1 cellular context compared by ENCODE assay signal in genomic region chr21:42515708-42516502, GRCh38.
TF ChIP-seq lines count a peak whose summit lies in the region.

No MANE protein-coding gene starts in this region.

TF ChIP-seq in SK-N-SH treated with all-trans-retinoic acid at 6 μM for 48 hours, 23 proteins besides CTCF, POLR2A, EP300 and RAD21 (continued from another document):
- no peak for TF ChIP-seq TSHZ2 (CRISPR knock-in tag; IDR thresholded peaks at IDR 0.05)
- TF ChIP-seq, protein P1, sequence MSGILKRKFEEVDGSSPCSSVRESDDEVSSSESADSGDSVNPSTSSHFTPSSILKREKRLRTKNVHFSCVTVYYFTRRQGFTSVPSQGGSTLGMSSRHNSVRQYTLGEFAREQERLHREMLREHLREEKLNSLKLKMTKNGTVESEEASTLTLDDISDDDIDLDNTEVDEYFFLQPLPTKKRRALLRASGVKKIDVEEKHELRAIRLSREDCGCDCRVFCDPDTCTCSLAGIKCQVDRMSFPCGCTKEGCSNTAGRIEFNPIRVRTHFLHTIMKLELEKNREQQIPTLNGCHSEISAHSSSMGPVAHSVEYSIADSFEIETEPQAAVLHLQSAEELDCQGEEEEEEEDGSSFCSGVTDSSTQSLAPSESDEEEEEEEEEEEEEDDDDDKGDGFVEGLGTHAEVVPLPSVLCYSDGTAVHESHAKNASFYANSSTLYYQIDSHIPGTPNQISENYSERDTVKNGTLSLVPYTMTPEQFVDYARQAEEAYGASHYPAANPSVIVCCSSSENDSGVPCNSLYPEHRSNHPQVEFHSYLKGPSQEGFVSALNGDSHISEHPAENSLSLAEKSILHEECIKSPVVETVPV (CRISPR knock-in tag; IDR thresholded peaks at IDR 0.05) = no peak
